1 cellular context compared by ENCODE assay signal in the genomic region with DNA sequence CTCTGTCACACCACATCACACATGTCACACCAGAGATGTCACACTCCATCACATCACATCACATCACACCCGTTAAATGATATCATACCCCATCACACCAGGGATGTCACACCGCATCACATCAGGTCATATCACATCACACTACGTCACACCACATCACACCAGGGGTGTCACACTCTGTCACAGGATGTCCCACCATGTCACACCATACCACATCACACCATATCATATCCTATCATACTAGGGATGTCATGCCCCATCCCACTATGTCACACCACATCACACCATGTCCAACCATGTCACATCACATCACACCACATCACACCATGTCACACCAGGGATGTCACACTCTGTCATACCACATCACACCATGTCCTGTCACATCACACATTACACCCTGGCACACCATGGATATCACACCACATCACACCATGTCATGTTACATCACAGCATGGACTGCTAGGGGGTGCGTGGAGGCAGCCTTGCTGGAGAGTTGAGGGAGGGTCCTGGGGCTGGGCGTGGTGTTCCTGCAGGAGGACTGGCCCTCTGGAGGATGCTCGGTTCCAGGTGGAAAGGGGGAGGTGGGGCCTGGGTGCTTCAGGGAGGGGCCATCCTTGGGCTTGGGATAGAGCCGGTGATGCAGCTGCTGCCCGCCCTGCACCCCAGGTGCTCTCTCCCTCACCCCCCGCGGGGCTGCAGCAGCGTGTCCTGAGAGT.
TF ChIP-seq lines count a peak whose summit lies in the region.

No MANE protein-coding gene starts in this region.

TF ChIP-seq in IMR-90, 13 proteins besides CTCF, POLR2A, EP300 and RAD21:
- TF ChIP-seq MXI1 (IDR thresholded peaks at IDR 0.05; ENCODE audit: borderline replicate concordance, low read depth, low read length), result no peak
- TF ChIP-seq RCOR1 (IDR thresholded peaks at IDR 0.05; ENCODE audit: insufficient replicate concordance, low read length), result no peak
- TF ChIP-seq, protein P1, sequence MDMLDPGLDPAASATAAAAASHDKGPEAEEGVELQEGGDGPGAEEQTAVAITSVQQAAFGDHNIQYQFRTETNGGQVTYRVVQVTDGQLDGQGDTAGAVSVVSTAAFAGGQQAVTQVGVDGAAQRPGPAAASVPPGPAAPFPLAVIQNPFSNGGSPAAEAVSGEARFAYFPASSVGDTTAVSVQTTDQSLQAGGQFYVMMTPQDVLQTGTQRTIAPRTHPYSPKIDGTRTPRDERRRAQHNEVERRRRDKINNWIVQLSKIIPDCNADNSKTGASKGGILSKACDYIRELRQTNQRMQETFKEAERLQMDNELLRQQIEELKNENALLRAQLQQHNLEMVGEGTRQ (IDR thresholded peaks at IDR 0.05; ENCODE audit: low read depth, low read length), result no peak
- TF ChIP-seq BHLHE40 (IDR thresholded peaks at IDR 0.05; ENCODE audit: low read depth, low read length), result no peak
- TF ChIP-seq, protein P2, sequence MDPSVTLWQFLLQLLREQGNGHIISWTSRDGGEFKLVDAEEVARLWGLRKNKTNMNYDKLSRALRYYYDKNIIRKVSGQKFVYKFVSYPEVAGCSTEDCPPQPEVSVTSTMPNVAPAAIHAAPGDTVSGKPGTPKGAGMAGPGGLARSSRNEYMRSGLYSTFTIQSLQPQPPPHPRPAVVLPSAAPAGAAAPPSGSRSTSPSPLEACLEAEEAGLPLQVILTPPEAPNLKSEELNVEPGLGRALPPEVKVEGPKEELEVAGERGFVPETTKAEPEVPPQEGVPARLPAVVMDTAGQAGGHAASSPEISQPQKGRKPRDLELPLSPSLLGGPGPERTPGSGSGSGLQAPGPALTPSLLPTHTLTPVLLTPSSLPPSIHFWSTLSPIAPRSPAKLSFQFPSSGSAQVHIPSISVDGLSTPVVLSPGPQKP (IDR thresholded peaks at IDR 0.05; ENCODE audit: borderline replicate concordance, low read depth, low read length), result no peak
TF ChIP-seq in IMR-90: peak in this region for 0.
